Comparison of ENCODE assay signal across 8 cellular contexts in the genomic region with DNA sequence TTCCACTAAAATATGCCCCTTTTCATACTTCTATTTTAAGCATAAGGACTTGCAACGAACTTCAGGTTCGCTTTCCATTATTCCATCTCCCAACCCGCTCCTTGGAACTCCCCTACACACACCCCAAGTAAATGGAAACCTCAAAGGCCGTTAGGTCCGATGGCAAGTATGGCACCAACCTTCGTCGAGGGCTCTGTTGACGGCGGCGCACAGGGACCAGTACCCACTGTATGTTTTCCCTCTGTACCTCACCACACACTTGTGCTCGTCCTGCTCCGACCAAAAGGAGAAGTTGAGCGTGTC. TPM values are rescaled to one million over a fixed set of nuclear protein-coding genes. Genes with fewer than 3 reads are reported as not detected.
DNase-seq lines count a peak whose midpoint lies in the region; ATAC-seq and TF ChIP-seq lines count a peak whose summit lies in the region.

No MANE protein-coding gene starts in this region.

- in situ Hi-C loops in astrocyte of the spinal cord (cut with HindIII; ENCODE audit: low sequenced_read_pairs): no loop called here

- ATAC-seq in GM19438 (IDR thresholded peaks at IDR 0.05; ENCODE audit: low read depth, unreplicated experiment): peak; percentile 46
- ATAC-seq in GM19328 (IDR thresholded peaks at IDR 0.05; ENCODE audit: unreplicated experiment): no peak
- no peak for ATAC-seq in HG03521 (IDR thresholded peaks at IDR 0.05; ENCODE audit: unreplicated experiment)

- H3K27me3 ChIP-seq in MG63 (no peaks in the 10 kb centered on the region), uterus (no peaks in the 10 kb centered on the region)

- H3K4me3 ChIP-seq in MG63 (peak overlapping the region; percentile 61), astrocyte of the spinal cord (ENCODE audit: low read depth, low read length) (peak overlapping the region; percentile 56), uterus (peak overlapping the region; percentile 68 to 72)

- intact Hi-C loops in uterus (cut with DNase I; ENCODE audit: low total_unique reads): no loop called here

- H3K27ac ChIP-seq in uterus: peak overlapping the region; percentile 87

- TF ChIP-seq POLR2A in uterus (IDR thresholded peaks at IDR 0.05): no peak

- peak; percentile 18 for DNase-seq in MG63
- DNase-seq in astrocyte of the spinal cord (ENCODE audit: low read depth, low spot score): no peak
- peak; percentile 45 for DNase-seq in medulla oblongata (ENCODE audit: extremely low spot score)
- DNase-seq in uterus: peak in 1 of 2 donors; percentile 24
- no peak for DNase-seq in epidermal melanocyte (ENCODE audit: insufficient read length, low spot score)

- no peaks in the 10 kb centered on the region for H3K4me1 ChIP-seq in uterus

- H3K9me3 ChIP-seq in MG63 (no peaks in the 10 kb centered on the region), uterus (no peaks in the 10 kb centered on the region)

- TF ChIP-seq CTCF in astrocyte of the spinal cord (IDR thresholded peaks at IDR 0.05; ENCODE audit: low read depth, low read length) (no peak), uterus (IDR thresholded peaks at IDR 0.05) (no peak)

- H3K36me3 ChIP-seq in MG63: peaks cover 5% of the 10 kb centered on the region; the same call in 1 of the 2 replicates
- no peaks in the 10 kb centered on the region for H3K36me3 ChIP-seq in uterus

RNA-seq across cellular contexts. Expression of a gene that starts 24.1 kb away (rescaled TPM):
- 753 and 901 TPM in 2 replicates for total RNA-seq in MG63 (2014; rRNA removed; shearing (Covaris generic); ENCODE audit: low replicate concordance)
- 100 to 1,000 TPM; 205 to 785 (median 450) TPM for total RNA-seq in uterus

RNA-seq across cellular contexts. Expression of a gene that starts 24.7 kb away (rescaled TPM):
- 11.6 and 34.4 TPM in 2 replicates for total RNA-seq in MG63 (2014; rRNA removed; shearing (Covaris generic); ENCODE audit: low replicate concordance)
- total RNA-seq in uterus: 10 to 100 TPM in 1 of 4 donors, 1 to 10 TPM in 3; 1.0 to 16.5 (median 6.7) TPM

RNA-seq across cellular contexts. Expression of a gene that starts 34.7 kb away (rescaled TPM):
- 0.69 and 1.8 TPM in 2 replicates for total RNA-seq in MG63 (2014; rRNA removed; shearing (Covaris generic); ENCODE audit: low replicate concordance)
- 10 to 100 TPM in 2 of 4 donors, 1 to 10 TPM in 2; 4.9 to 23.3 (median 9.6) TPM for total RNA-seq in uterus

Comparison
In these comparisons a context has a peak if more than half of its experiments do, and no peak if none do; other contexts are left out.
1. DNase-seq: peak in MG63 (single experiment) and medulla oblongata (single experiment); none in astrocyte of the spinal cord (single experiment) and epidermal melanocyte (single experiment).
2. Peak in every context shown above with its lines, with median percentiles within 50 percentile points of each other: H3K4me3 ChIP-seq.